8 cellular contexts compared by ENCODE assay signal in genomic region chr19:58305932-58306323, GRCh38. TPM values are rescaled to one million over a fixed set of nuclear protein-coding genes. Genes with fewer than 3 reads are reported as not detected.
DNase-seq lines count a peak whose midpoint lies in the region; ATAC-seq, FAIRE-seq and TF ChIP-seq lines count a peak whose summit lies in the region.

No MANE protein-coding gene starts in this region.

- no peak for ATAC-seq in left ventricle myocardium superior
- ATAC-seq in HG02840 (IDR thresholded peaks at IDR 0.05; ENCODE audit: low FRiP score, unreplicated experiment): no peak

- TF ChIP-seq POLR2A in thyroid gland (IDR thresholded peaks at IDR 0.05): no peak

- peaks cover 19% of the 10 kb centered on the region for H3K9me3 Mint-ChIP-seq in activated T-helper 2 cell treated with anti-CD3 and anti-CD28 coated beads, Interferon-gamma antibody, Interleukin-2, Interleukin-4, amounts not matched to agents 10 μg/mL and 5 μg/mL and 100 μg/mL, durations not matched to agents 14 hours and 24 hours and 36 hours

- H3K4me1 Mint-ChIP-seq in activated T-helper 2 cell treated with anti-CD3 and anti-CD28 coated beads, Interferon-gamma antibody, Interleukin-2, Interleukin-4, amounts not matched to agents 10 μg/mL and 5 μg/mL and 100 μg/mL, durations not matched to agents 14 hours and 24 hours and 36 hours (ENCODE audit: low read depth): peaks cover 37% of the 10 kb centered on the region

- peaks cover 11% of the 10 kb centered on the region for H3K36me3 ChIP-seq in cardiac muscle cell
- H3K36me3 ChIP-seq in kidney (ENCODE audit: control insufficient read depth in 1 of 2, insufficient read depth in 2 of 2, low read length in 2 of 2): peaks cover 3 to 8% of the 10 kb centered on the region in 2 donors
- H3K36me3 ChIP-seq in thyroid gland: peaks cover 5 to 10% of the 10 kb centered on the region in 2 donors

- DNase-seq in cardiac muscle cell (ENCODE audit: low read depth in 1 of 2, low spot score in 1 of 2) (no peak), left ventricle myocardium superior (no peak), kidney (no peak), thyroid gland (peak; percentile 21 to 34), anterior cingulate cortex (lab: John Stamatoyannopoulos, UW) (no peak)
- DNase-seq in activated T-helper 2 cell treated with anti-CD3 and anti-CD28 coated beads, Interferon-gamma antibody, Interleukin-2, Interleukin-4, amounts not matched to agents 10 μg/mL and 5 μg/mL and 100 μg/mL, durations not matched to agents 14 hours and 24 hours and 36 hours (ENCODE audit: low spot score): no peak
- no peak for DNase-seq in stimulated activated CD4-positive, alpha-beta T cell treated with anti-CD3 and anti-CD28 coated beads, Interleukin-1b, Interleukin-23, amount 100 ng/mL, for 48 hours

- H3K27me3 Mint-ChIP-seq in activated T-helper 2 cell treated with anti-CD3 and anti-CD28 coated beads, Interferon-gamma antibody, Interleukin-2, Interleukin-4, amounts not matched to agents 10 μg/mL and 5 μg/mL and 100 μg/mL, durations not matched to agents 14 hours and 24 hours and 36 hours (ENCODE audit: low read depth): no peaks in the 10 kb centered on the region

- FAIRE-seq in kidney (lab: Jason Lieb, UNC): no peak

- intact Hi-C loops in left ventricle myocardium superior (cut with micrococcal nuclease) (no loop called here), kidney (cut with DNase I) (no loop called here), thyroid gland (cut with DNase I) (loop anchor here (10.0 kb wide), 1 partner anchor 81 kb away; the partner anchor contains the start of gene ZNF544)
- intact Hi-C loops in activated T-helper 2 cell treated with anti-CD3 and anti-CD28 coated beads, Interferon-gamma antibody, Interleukin-2, Interleukin-4, amounts not matched to agents 10 μg/mL and 5 μg/mL and 100 μg/mL, durations not matched to agents 14 hours and 24 hours and 36 hours (cut with micrococcal nuclease): loop anchor here (1.0 to 5.0 kb wide), 7 partner anchors 20 to 123 kb away; partner anchors contain the start of genes ZNF274, ZNF544, ZNF584 and ZNF8

- peak overlapping the region; percentile 87 for H3K4me3 ChIP-seq in cardiac muscle cell
- H3K4me3 ChIP-seq in kidney (ENCODE audit: low read length in 2 of 2): peak overlapping the region; percentile 80 to 97
- peak overlapping the region; percentile 44 to 88 (median 46) for H3K4me3 ChIP-seq in thyroid gland (replicated peaks in 1 of 3)

- H3K9ac ChIP-seq in kidney (ENCODE audit: low read length in 2 of 2): peak overlapping the region; percentile 70 to 87

- H3K27ac ChIP-seq in cardiac muscle cell (peak overlapping the region; percentile 78), kidney (ENCODE audit: low read depth in 2 of 2, low read length in 2 of 2) (peak overlapping the region in 1 of 2 donors; percentile 88), thyroid gland (peak overlapping the region in 2 of 3 donors; percentile 72 to 76)

- 30 to 31% methylated on average over 12 of the region's 12 CpGs for WGBS in thyroid gland, 2 donors

- TF ChIP-seq CTCF in cardiac muscle cell (IDR thresholded peaks at IDR 0.05; ENCODE audit: low read depth, low read length): no peak
- TF ChIP-seq CTCF in kidney (IDR thresholded peaks at IDR 0.05; ENCODE audit: borderline replicate concordance, extremely low read depth, insufficient read depth): no peak
- TF ChIP-seq CTCF in thyroid gland (IDR thresholded peaks at IDR 0.05): no peak

- peak overlapping the region; percentile 98 for H3K4me3 Mint-ChIP-seq in activated T-helper 2 cell treated with anti-CD3 and anti-CD28 coated beads, Interferon-gamma antibody, Interleukin-2, Interleukin-4, amounts not matched to agents 10 μg/mL and 5 μg/mL and 100 μg/mL, durations not matched to agents 14 hours and 24 hours and 36 hours (ENCODE audit: low read depth)

- H3K4me1 ChIP-seq in cardiac muscle cell (ENCODE audit: low read depth) (no peaks in the 10 kb centered on the region), kidney (ENCODE audit: control insufficient read depth in 1 of 2, insufficient read depth in 1 of 2, low read depth in 1 of 2, low read length in 2 of 2) (peaks cover 0 to 10% of the 10 kb centered on the region in 2 donors), thyroid gland (peaks cover 5 to 13% of the 10 kb centered on the region in 2 donors)

- H3K27ac Mint-ChIP-seq in activated T-helper 2 cell treated with anti-CD3 and anti-CD28 coated beads, Interferon-gamma antibody, Interleukin-2, Interleukin-4, amounts not matched to agents 10 μg/mL and 5 μg/mL and 100 μg/mL, durations not matched to agents 14 hours and 24 hours and 36 hours: peak overlapping the region; percentile 97

- no peaks in the 10 kb centered on the region for H3K9me3 ChIP-seq in cardiac muscle cell (ENCODE audit: low read depth)
- no peaks in the 10 kb centered on the region for H3K9me3 ChIP-seq in kidney (ENCODE audit: control insufficient read depth in 1 of 2, low read length in 2 of 2)
- H3K9me3 ChIP-seq in thyroid gland: no peaks in the 10 kb centered on the region

- peaks cover 85% of the 10 kb centered on the region for H3K36me3 Mint-ChIP-seq in activated T-helper 2 cell treated with anti-CD3 and anti-CD28 coated beads, Interferon-gamma antibody, Interleukin-2, Interleukin-4, amounts not matched to agents 10 μg/mL and 5 μg/mL and 100 μg/mL, durations not matched to agents 14 hours and 24 hours and 36 hours (ENCODE audit: low read depth)

- H3K27me3 ChIP-seq in cardiac muscle cell (no peaks in the 10 kb centered on the region), thyroid gland (no peaks in the 10 kb centered on the region)

RNA-seq across cellular contexts. Expression of gene ERVK3-1, which starts 0.8 kb away (rescaled TPM):
- 64.3 and 92.4 TPM in 2 replicates for total RNA-seq in cardiac muscle cell
- polyA plus RNA-seq in cardiac muscle cell: 62.8 and 62.9 TPM in 2 replicates
- total RNA-seq in left ventricle myocardium superior: 18.4 TPM
- 64.2 and 65.0 TPM in 2 replicates for total RNA-seq in activated T-helper 2 cell treated with anti-CD3 and anti-CD28 coated beads, Interferon-gamma antibody, Interleukin-2, Interleukin-4, amounts not matched to agents 10 μg/mL and 5 μg/mL and 100 μg/mL, durations not matched to agents 14 hours and 24 hours and 36 hours
- 35.4 TPM for total RNA-seq in kidney
- 41.6 TPM for polyA plus RNA-seq in kidney (ENCODE audit: insufficient read depth, low read depth, low replicate concordance)
- total RNA-seq in thyroid gland: 10 to 100 TPM; 56.3 to 87.2 (median 64.5) TPM

RNA-seq across cellular contexts. Expression of gene ZSCAN22, which starts 20.9 kb away (rescaled TPM):
- 2.4 and 2.5 TPM in 2 replicates for total RNA-seq in cardiac muscle cell
- 3.7 and 4.2 TPM in 2 replicates for polyA plus RNA-seq in cardiac muscle cell
- 1.5 TPM for total RNA-seq in left ventricle myocardium superior
- total RNA-seq in activated T-helper 2 cell treated with anti-CD3 and anti-CD28 coated beads, Interferon-gamma antibody, Interleukin-2, Interleukin-4, amounts not matched to agents 10 μg/mL and 5 μg/mL and 100 μg/mL, durations not matched to agents 14 hours and 24 hours and 36 hours: 4.6 and 4.9 TPM in 2 replicates
- total RNA-seq in kidney: 3.3 TPM
- polyA plus RNA-seq in kidney (ENCODE audit: insufficient read depth, low read depth, low replicate concordance): 1.1 TPM
- 1 to 10 TPM; 3.0 to 4.5 (median 4.2) TPM for total RNA-seq in thyroid gland

RNA-seq across cellular contexts. Expression of gene ZNF8, which starts 27.2 kb away (rescaled TPM):
- total RNA-seq in cardiac muscle cell: 11.3 and 14.7 TPM in 2 replicates
- polyA plus RNA-seq in cardiac muscle cell: 2.2 and 2.7 TPM in 2 replicates
- 4.8 TPM for total RNA-seq in left ventricle myocardium superior
- 4.7 and 5.3 TPM in 2 replicates for total RNA-seq in activated T-helper 2 cell treated with anti-CD3 and anti-CD28 coated beads, Interferon-gamma antibody, Interleukin-2, Interleukin-4, amounts not matched to agents 10 μg/mL and 5 μg/mL and 100 μg/mL, durations not matched to agents 14 hours and 24 hours and 36 hours
- 9.0 TPM for total RNA-seq in kidney
- 1.3 TPM for polyA plus RNA-seq in kidney (ENCODE audit: insufficient read depth, low read depth, low replicate concordance)
- total RNA-seq in thyroid gland: 10 to 100 TPM in 3 of 4 donors, 1 to 10 TPM in 1; 9.7 to 14.7 (median 10.3) TPM

RNA-seq across cellular contexts. Expression of gene A1BG, which starts 47.4 kb away (rescaled TPM):
- total RNA-seq in cardiac muscle cell (75.0 and 138 TPM in 2 replicates), left ventricle myocardium superior (5.7 TPM), kidney (10.9 TPM), thyroid gland (10 to 100 TPM in 1 of 4 donors, 1 to 10 TPM in 2, under 1 TPM in 1; 0.50 to 14.9 (median 3.4) TPM)
- polyA plus RNA-seq in cardiac muscle cell (45.9 and 56.5 TPM in 2 replicates), kidney (ENCODE audit: insufficient read depth, low read depth, low replicate concordance) (19.0 TPM)
- total RNA-seq in activated T-helper 2 cell treated with anti-CD3 and anti-CD28 coated beads, Interferon-gamma antibody, Interleukin-2, Interleukin-4, amounts not matched to agents 10 μg/mL and 5 μg/mL and 100 μg/mL, durations not matched to agents 14 hours and 24 hours and 36 hours: 11.8 and 13.3 TPM in 2 replicates

RNA-seq across cellular contexts. Expression of gene ZNF497, which starts 56.6 kb away (rescaled TPM):
- total RNA-seq in cardiac muscle cell: 5.9 and 7.6 TPM in 2 replicates
- polyA plus RNA-seq in cardiac muscle cell: 5.8 and 6.8 TPM in 2 replicates
- total RNA-seq in left ventricle myocardium superior: 0.55 TPM
- 0.76 and 2.2 TPM in 2 replicates for total RNA-seq in activated T-helper 2 cell treated with anti-CD3 and anti-CD28 coated beads, Interferon-gamma antibody, Interleukin-2, Interleukin-4, amounts not matched to agents 10 μg/mL and 5 μg/mL and 100 μg/mL, durations not matched to agents 14 hours and 24 hours and 36 hours
- 5.0 TPM for total RNA-seq in kidney
- 1.7 TPM for polyA plus RNA-seq in kidney (ENCODE audit: insufficient read depth, low read depth, low replicate concordance)
- total RNA-seq in thyroid gland: 10 to 100 TPM in 1 of 4 donors, 1 to 10 TPM in 3; 7.1 to 16.2 (median 8.1) TPM

Comparison
In these comparisons a context has a peak if more than half of its experiments do, and no peak if none do; other contexts are left out.
1. DNase-seq: peak in thyroid gland (2 of 2); none in cardiac muscle cell (0 of 2), left ventricle myocardium superior (single experiment), activated T-helper 2 cell treated with anti-CD3 and anti-CD28 coated beads, Interferon-gamma antibody, Interleukin-2, Interleukin-4, amounts not matched to agents 10 μg/mL and 5 μg/mL and 100 μg/mL, durations not matched to agents 14 hours and 24 hours and 36 hours (single experiment), kidney (single experiment), stimulated activated CD4-positive, alpha-beta T cell treated with anti-CD3 and anti-CD28 coated beads, Interleukin-1b, Interleukin-23, amount 100 ng/mL, for 48 hours (single experiment) and anterior cingulate cortex (0 of 58).
2. intact Hi-C loops: an anchor here in activated T-helper 2 cell treated with anti-CD3 and anti-CD28 coated beads, Interferon-gamma antibody, Interleukin-2, Interleukin-4, amounts not matched to agents 10 μg/mL and 5 μg/mL and 100 μg/mL, durations not matched to agents 14 hours and 24 hours and 36 hours (1.0 to 5.0 kb wide) and thyroid gland (10.0 kb wide); none called in left ventricle myocardium superior and kidney.
3. Peak in every context shown above with its lines, with median percentiles within 50 percentile points of each other: H3K4me3 ChIP-seq.